In genomic region chr11:48955315-48956049, GRCh38 we compare ENCODE assay signal across 2 cellular contexts. TPM values are rescaled to one million over a fixed set of nuclear protein-coding genes. Genes with fewer than 3 reads are reported as not detected.
"Had no signal": no experiment of that assay in that cellular context is flagged by ENCODE, and none has a peak within 500 bp of the region (broad histone marks: within the 10 kb centered on the region; RNA-seq: fewer than 3 reads in every experiment).

No MANE protein-coding gene starts in this region.

RNA-seq across cellular contexts. Expression of gene TRIM51G, which starts 28.2 kb away (rescaled TPM):
- total RNA-seq: G401, GM12878 had no signal
- polyA plus RNA-seq: GM12878 had no signal
